Comparison of ENCODE assay signal across 18 cellular contexts in genomic region chr7:40799-41750, GRCh38.
DNase-seq lines count a peak whose midpoint lies in the region; ATAC-seq and TF ChIP-seq lines count a peak whose summit lies in the region.
"Had no signal": no experiment of that assay in that cellular context is flagged by ENCODE, and none has a peak within 500 bp of the region (broad histone marks: within the 10 kb centered on the region; RNA-seq: fewer than 3 reads in every experiment).

No MANE protein-coding gene starts in this region.

- DNase-seq in Right ventricle myocardium superior = peak; percentile 24
- no peak for DNase-seq in left ventricle myocardium inferior
- DNase-seq in neural crest cell (ENCODE audit: low read depth, low spot score) = peak; percentile 0
- DNase-seq in type B pancreatic cell (ENCODE audit: extremely low spot score, unreplicated experiment) = peak; percentile 55
- DNase-seq in neural progenitor cell (ENCODE audit: low spot score) = no peak
- DNase-seq: ACHN; activated naive CD4-positive, alpha-beta T cell treated with anti-CD3 and anti-CD28 coated beads for 36 hours; EL; MM.1S; NCI-H187 treated with DMSO at 0.1 percent for 48 hours; NCI-H526 treated with DMSO at 0.1 percent for 48 hours; small intestine; stimulated activated naive B cell treated with anti-CD40 and anti-IgM and Interleukin-4, amounts not matched to agents 10 μg/mL and 1 μg/mL and 100 μg/mL, for 72 hours had no signal

- H3K9me3 Mint-ChIP-seq in neural crest cell (no peaks in the 10 kb centered on the region), type B pancreatic cell (no peaks in the 10 kb centered on the region), neural progenitor cell (no peaks in the 10 kb centered on the region)
- H3K9me3 Mint-ChIP-seq: activated naive CD4-positive, alpha-beta T cell treated with anti-CD3 and anti-CD28 coated beads for 36 hours; brain; stimulated activated naive B cell treated with anti-CD40 and anti-IgM and Interleukin-4, amounts not matched to agents 10 μg/mL and 1 μg/mL and 100 μg/mL, for 72 hours had no signal

- no peak overlapping the region for H3K9ac ChIP-seq in neural progenitor cell

- ATAC-seq in Right ventricle myocardium superior (ENCODE audit: poor library complexity) (no peak), esophagus mucosa (peak; percentile 57), HG03280 (IDR thresholded peaks at IDR 0.05; ENCODE audit: unreplicated experiment) (no peak), GM21447 (IDR thresholded peaks at IDR 0.05; ENCODE audit: unreplicated experiment) (no peak)
- ATAC-seq: stimulated activated naive B cell treated with anti-CD40 and anti-IgM and Interleukin-4, amounts not matched to agents 10 μg/mL and 1 μg/mL and 100 μg/mL, for 72 hours had no signal

- no peaks in the 10 kb centered on the region for H3F3A ChIP-seq in neural progenitor cell (ENCODE audit: low read depth)

- intact Hi-C loops in Right ventricle myocardium superior (cut with DNase I) (no loop called here), left ventricle myocardium inferior (cut with micrococcal nuclease) (no loop called here)

- H3K4me1 ChIP-seq in left ventricle myocardium inferior (no peaks in the 10 kb centered on the region), neural progenitor cell (no peaks in the 10 kb centered on the region)

- no peak overlapping the region for H3K4me3 ChIP-seq in left ventricle myocardium inferior
- H3K4me3 ChIP-seq in neural progenitor cell = no peak overlapping the region
- H3K4me3 ChIP-seq: lung had no signal

- H3K79me2 ChIP-seq in neural progenitor cell (ENCODE audit: low read depth) = no peaks in the 10 kb centered on the region

- peaks cover 30% of the 10 kb centered on the region for H3K27me3 ChIP-seq in left ventricle myocardium inferior (ENCODE audit: low read depth)
- no peaks in the 10 kb centered on the region for H3K27me3 ChIP-seq in neural progenitor cell

- H3K27me3 Mint-ChIP-seq in neural crest cell (ENCODE audit: low read depth) (peaks cover 3% of the 10 kb centered on the region), type B pancreatic cell (peaks cover 17% of the 10 kb centered on the region), neural progenitor cell (ENCODE audit: insufficient read depth, low read depth) (peaks cover 4% of the 10 kb centered on the region)

- H3K27ac Mint-ChIP-seq in neural crest cell (ENCODE audit: unreplicated experiment) = no peak overlapping the region
- no peak overlapping the region for H3K27ac Mint-ChIP-seq in type B pancreatic cell
- no peak overlapping the region for H3K27ac Mint-ChIP-seq in neural progenitor cell
- H3K27ac Mint-ChIP-seq: activated naive CD4-positive, alpha-beta T cell treated with anti-CD3 and anti-CD28 coated beads for 36 hours; stimulated activated naive B cell treated with anti-CD40 and anti-IgM and Interleukin-4, amounts not matched to agents 10 μg/mL and 1 μg/mL and 100 μg/mL, for 72 hours had no signal

- H3K27ac ChIP-seq in left ventricle myocardium inferior (replicated peaks) = no peak overlapping the region
- no peak overlapping the region for H3K27ac ChIP-seq in neural progenitor cell

- TF ChIP-seq CTCF in left ventricle myocardium inferior (IDR thresholded peaks at IDR 0.05; ENCODE audit: borderline replicate concordance) (no peak), neural crest cell (conservative IDR thresholded peaks at IDR 0.05) (no peak), type B pancreatic cell (conservative IDR thresholded peaks at IDR 0.05) (no peak), neural progenitor cell (IDR thresholded peaks at IDR 0.05) (no peak)

- H3K9me3 ChIP-seq in left ventricle myocardium inferior (replicated peaks) (no peaks in the 10 kb centered on the region), neural progenitor cell (ENCODE audit: low read depth) (no peaks in the 10 kb centered on the region)

- H2AFZ ChIP-seq in neural progenitor cell (replicated peaks) = no peak overlapping the region

- H3K36me3 ChIP-seq in left ventricle myocardium inferior (no peaks in the 10 kb centered on the region), neural progenitor cell (no peaks in the 10 kb centered on the region)

- H3K4me1 Mint-ChIP-seq in neural crest cell = no peaks in the 10 kb centered on the region
- peaks cover 4% of the 10 kb centered on the region for H3K4me1 Mint-ChIP-seq in type B pancreatic cell (ENCODE audit: unreplicated experiment)
- no peaks in the 10 kb centered on the region for H3K4me1 Mint-ChIP-seq in neural progenitor cell
- H3K4me1 Mint-ChIP-seq: stimulated activated naive B cell treated with anti-CD40 and anti-IgM and Interleukin-4, amounts not matched to agents 10 μg/mL and 1 μg/mL and 100 μg/mL, for 72 hours had no signal

- no peak overlapping the region for H3K4me2 ChIP-seq in neural progenitor cell

- no peaks in the 10 kb centered on the region for H3K36me3 Mint-ChIP-seq in neural crest cell (ENCODE audit: low read depth)
- H3K36me3 Mint-ChIP-seq in type B pancreatic cell = no peaks in the 10 kb centered on the region
- no peaks in the 10 kb centered on the region for H3K36me3 Mint-ChIP-seq in neural progenitor cell
- H3K36me3 Mint-ChIP-seq: brain; stimulated activated naive B cell treated with anti-CD40 and anti-IgM and Interleukin-4, amounts not matched to agents 10 μg/mL and 1 μg/mL and 100 μg/mL, for 72 hours had no signal

- no peak overlapping the region for H3K4me3 Mint-ChIP-seq in neural crest cell
- H3K4me3 Mint-ChIP-seq in type B pancreatic cell = no peak overlapping the region
- no peak overlapping the region for H3K4me3 Mint-ChIP-seq in neural progenitor cell
- H3K4me3 Mint-ChIP-seq: activated naive CD4-positive, alpha-beta T cell treated with anti-CD3 and anti-CD28 coated beads for 36 hours; brain; stimulated activated naive B cell treated with anti-CD40 and anti-IgM and Interleukin-4, amounts not matched to agents 10 μg/mL and 1 μg/mL and 100 μg/mL, for 72 hours had no signal

- H4K20me1 ChIP-seq in neural progenitor cell (ENCODE audit: low read depth) = no peaks in the 10 kb centered on the region

Comparison
In these comparisons a context has a peak if more than half of its experiments do, and no peak if none do; other contexts are left out.
1. DNase-seq: peak in Right ventricle myocardium superior (single experiment), neural crest cell (single experiment) and type B pancreatic cell (single experiment); none in left ventricle myocardium inferior (single experiment) and neural progenitor cell (single experiment).